Comparison of ENCODE assay signal across 33 cellular contexts in the genomic region with DNA sequence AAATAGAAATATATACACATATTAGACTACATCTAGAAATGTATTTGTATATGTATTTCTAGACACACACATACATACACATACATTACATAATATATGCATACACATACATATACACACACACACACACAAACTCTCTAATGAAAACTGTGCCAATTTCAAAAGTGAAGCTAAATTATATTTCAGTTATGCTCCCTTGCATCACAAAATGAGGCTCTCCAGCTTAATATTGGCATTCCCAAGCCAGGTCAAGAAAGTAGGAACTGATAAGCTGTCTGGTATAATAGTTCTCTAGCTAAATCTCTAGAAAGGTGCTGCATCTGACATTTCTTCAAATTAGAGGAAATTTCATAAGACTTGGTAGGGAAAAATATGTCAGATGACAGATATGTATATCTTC. TPM values are rescaled to one million over a fixed set of nuclear protein-coding genes. Genes with fewer than 3 reads are reported as not detected.
DNase-seq lines count a peak whose midpoint lies in the region; TF ChIP-seq lines count a peak whose summit lies in the region.
"Had no signal": no experiment of that assay in that cellular context is flagged by ENCODE, and none has a peak within 500 bp of the region (broad histone marks: within the 10 kb centered on the region; RNA-seq: fewer than 3 reads in every experiment).

No MANE protein-coding gene starts in this region.

- H3K4me3 ChIP-seq in OCI-LY7 (ENCODE audit: low read depth, low read length, poor library complexity, severe bottlenecking) (no peak overlapping the region), SJSA1 (no peak overlapping the region)
- H3K4me3 ChIP-seq: A549; BLaER1; BLaER1 treated with 17β-estradiol and CSF1 and Interleukin-3, amounts not matched to agents 10 nM and 100 nM had no signal

- no peaks in the 10 kb centered on the region for H3K79me2 ChIP-seq in OCI-LY7 (ENCODE audit: insufficient read depth, low read depth, low read length)

- CTCF ChIA-PET in OCI-LY7 (lab: Charles Lee; ENCODE audit: unreplicated experiment): no interaction called here

- H2AFZ ChIP-seq in OCI-LY7 (ENCODE audit: low read length): peak overlapping the region; percentile 4; the same call in 1 of the 2 replicates

- POLR2A ChIA-PET in OCI-LY7 (lab: Charles Lee): interaction anchor here (0.6 to 1.3 kb wide), 2 partner anchors 11 to 144 kb away, joined by 5 to 8 read pairs; no protein-coding TSS in a partner anchor

- no peaks in the 10 kb centered on the region for H3K9me3 ChIP-seq in OCI-LY7 (ENCODE audit: low read length)
- H3K9me3 ChIP-seq in SJSA1 (replicated peaks): no peaks in the 10 kb centered on the region
- H3K9me3 ChIP-seq: A549, BE2C, BLaER1, Caco-2 had no signal

- H3K4me2 ChIP-seq in OCI-LY7 (ENCODE audit: low read length): no peak overlapping the region
- H3K4me2 ChIP-seq: A549; BLaER1; BLaER1 treated with 17β-estradiol and CSF1 and Interleukin-3, amounts not matched to agents 10 nM and 100 nM had no signal

- H3K27me3 ChIP-seq in SJSA1 (replicated peaks): no peaks in the 10 kb centered on the region
- H3K27me3 ChIP-seq: BE2C; BLaER1; BLaER1 treated with 17β-estradiol and CSF1 and Interleukin-3, amounts not matched to agents 10 nM and 100 nM had no signal

- H4K20me1 ChIP-seq in OCI-LY7 (ENCODE audit: insufficient read depth, low read length): no peaks in the 10 kb centered on the region
- H4K20me1 ChIP-seq: BLaER1; BLaER1 treated with 17β-estradiol and CSF1 and Interleukin-3, amounts not matched to agents 10 nM and 100 nM had no signal

- H3K27ac ChIP-seq in OCI-LY7 (ENCODE audit: low read depth, low read length, poor library complexity, severe bottlenecking): no peak overlapping the region
- H3K27ac ChIP-seq in SJSA1: no peak overlapping the region
- H3K27ac ChIP-seq: 22Rv1; A549; BLaER1; BLaER1 treated with 17β-estradiol and CSF1 and Interleukin-3, amounts not matched to agents 10 nM and 100 nM; C4-2B had no signal

- intact Hi-C loops in OCI-LY7 (cut with micrococcal nuclease; ENCODE audit: unreplicated experiment): no loop called here

- H3K4me1 ChIP-seq in OCI-LY7 (ENCODE audit: insufficient read depth, low read length, poor library complexity, severe bottlenecking) (no peaks in the 10 kb centered on the region), SJSA1 (replicated peaks) (no peaks in the 10 kb centered on the region)
- H3K4me1 ChIP-seq: A549, BE2C, BLaER1, Caco-2 had no signal

- no peak for DNase-seq in OCI-LY7 (ENCODE audit: low spot score)
- peak; percentile 53 to 68 for DNase-seq in SJSA1 (ENCODE audit: low read depth in 1 of 2, low spot score in 2 of 2)
- no peak for DNase-seq in nucleus accumbens (lab: John Stamatoyannopoulos, UW)
- no peak for DNase-seq in NK-92 (lab: John Stamatoyannopoulos, UW; ENCODE audit: unreplicated experiment)
- DNase-seq: 8988T; ACHN; AML-193; BE2C; C1 segment of cervical spinal cord; Caco-2; Calu3; CD4-positive, alpha-beta memory T cell; CD4-positive, alpha-beta T cell; CD4-positive, CD25-positive, alpha-beta regulatory T cell; CD8-positive, alpha-beta memory T cell; CD8-positive, alpha-beta T cell; COR-L47; DMS 273 treated with DMSO at 0.1 percent for 48 hours; DMS153; DMS53; DMS79; DMS79 treated with DMSO at 0.1 percent for 48 hours; DND-41; EL had no signal

- TF ChIP-seq CTCF in OCI-LY7 (conservative IDR thresholded peaks at IDR 0.05; ENCODE audit: low read length): no peak

- BruUV-seq in OCI-LY7 (replicated peaks; lab: Mats Ljungman, UMichigan): no TSS peak

- no peaks in the 10 kb centered on the region for H3K9me2 ChIP-seq in OCI-LY7 (ENCODE audit: insufficient read depth, low read length)

- H3K36me3 ChIP-seq in OCI-LY7 (ENCODE audit: insufficient read depth, low read length) (no peaks in the 10 kb centered on the region), SJSA1 (peaks cover 38% of the 10 kb centered on the region)
- H3K36me3 ChIP-seq: BE2C had no signal

RNA-seq across cellular contexts. Expression of gene GARIN6, which starts 56.9 kb away (rescaled TPM):
- not detected in 2 replicates for total RNA-seq in OCI-LY7 (2014; rRNA removed; shearing (Covaris generic))
- total RNA-seq in OCI-LY7 (2022): not detected in 2 replicates
- not detected in 2 replicates for total RNA-seq in SJSA1 (2014; rRNA removed; shearing (Covaris generic))
- total RNA-seq: A172; A673; B cell; Caco-2; Calu3; CD4-positive, alpha-beta memory T cell; CD4-positive, alpha-beta T cell; CD4-positive, CD25-positive, alpha-beta regulatory T cell; CD8-positive, alpha-beta memory T cell; CD8-positive, alpha-beta T cell; Daoy had no signal

Comparison
In these comparisons a context has a peak if more than half of its experiments do, and no peak if none do; other contexts are left out.
1. DNase-seq: peak in SJSA1 (2 of 2); none in OCI-LY7 (single experiment), nucleus accumbens (0 of 56) and NK-92 (single experiment).